1 cellular context compared by ENCODE assay signal in genomic region chr16:53058882-53059281, GRCh38.
TF ChIP-seq lines count a peak whose summit lies in the region.

No MANE protein-coding gene starts in this region.

TF ChIP-seq in HepG2, 621 proteins besides CTCF, POLR2A, EP300 and RAD21:
- TF ChIP-seq, protein P1, sequence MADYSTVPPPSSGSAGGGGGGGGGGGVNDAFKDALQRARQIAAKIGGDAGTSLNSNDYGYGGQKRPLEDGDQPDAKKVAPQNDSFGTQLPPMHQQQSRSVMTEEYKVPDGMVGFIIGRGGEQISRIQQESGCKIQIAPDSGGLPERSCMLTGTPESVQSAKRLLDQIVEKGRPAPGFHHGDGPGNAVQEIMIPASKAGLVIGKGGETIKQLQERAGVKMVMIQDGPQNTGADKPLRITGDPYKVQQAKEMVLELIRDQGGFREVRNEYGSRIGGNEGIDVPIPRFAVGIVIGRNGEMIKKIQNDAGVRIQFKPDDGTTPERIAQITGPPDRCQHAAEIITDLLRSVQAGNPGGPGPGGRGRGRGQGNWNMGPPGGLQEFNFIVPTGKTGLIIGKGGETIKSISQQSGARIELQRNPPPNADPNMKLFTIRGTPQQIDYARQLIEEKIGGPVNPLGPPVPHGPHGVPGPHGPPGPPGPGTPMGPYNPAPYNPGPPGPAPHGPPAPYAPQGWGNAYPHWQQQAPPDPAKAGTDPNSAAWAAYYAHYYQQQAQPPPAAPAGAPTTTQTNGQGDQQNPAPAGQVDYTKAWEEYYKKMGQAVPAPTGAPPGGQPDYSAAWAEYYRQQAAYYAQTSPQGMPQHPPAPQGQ (CRISPR knock-in tag; IDR thresholded peaks at IDR 0.05; ENCODE audit: borderline replicate concordance) = no peak
- TF ChIP-seq HNRNPLL (IDR thresholded peaks at IDR 0.05; ENCODE audit: low read depth, low read length, poor library complexity, severe bottlenecking) (no peak), MBNL3 (CRISPR knock-in tag; conservative IDR thresholded peaks at IDR 0.05) (no peak), MIER2 (CRISPR knock-in tag; IDR thresholded peaks at IDR 0.05) (no peak), ZNF562 (CRISPR knock-in tag; IDR thresholded peaks at IDR 0.05; ENCODE audit: borderline replicate concordance) (no peak), PHF8 (CRISPR knock-in tag; IDR thresholded peaks at IDR 0.05) (no peak), TSC22D2 (CRISPR knock-in tag; IDR thresholded peaks at IDR 0.05; ENCODE audit: borderline replicate concordance) (no peak), ZNF572 (CRISPR knock-in tag; IDR thresholded peaks at IDR 0.05) (no peak), POLR2AphosphoS5 (IDR thresholded peaks at IDR 0.05; ENCODE audit: low read depth, low read length) (no peak), TCF12 (IDR thresholded peaks at IDR 0.05) (no peak), TCF12 (CRISPR knock-in tag; IDR thresholded peaks at IDR 0.05) (no peak), ZNF563 (CRISPR knock-in tag; IDR thresholded peaks at IDR 0.05) (no peak), HOXD1 (CRISPR knock-in tag; IDR thresholded peaks at IDR 0.05) (no peak), MTA3 (CRISPR knock-in tag; IDR thresholded peaks at IDR 0.05) (no peak), ZSCAN30 (CRISPR knock-in tag; IDR thresholded peaks at IDR 0.05) (no peak), CREBL2 (CRISPR knock-in tag; IDR thresholded peaks at IDR 0.05; ENCODE audit: borderline replicate concordance) (no peak), ZNF678 (CRISPR knock-in tag; IDR thresholded peaks at IDR 0.05) (no peak)
- TF ChIP-seq, protein P2, sequence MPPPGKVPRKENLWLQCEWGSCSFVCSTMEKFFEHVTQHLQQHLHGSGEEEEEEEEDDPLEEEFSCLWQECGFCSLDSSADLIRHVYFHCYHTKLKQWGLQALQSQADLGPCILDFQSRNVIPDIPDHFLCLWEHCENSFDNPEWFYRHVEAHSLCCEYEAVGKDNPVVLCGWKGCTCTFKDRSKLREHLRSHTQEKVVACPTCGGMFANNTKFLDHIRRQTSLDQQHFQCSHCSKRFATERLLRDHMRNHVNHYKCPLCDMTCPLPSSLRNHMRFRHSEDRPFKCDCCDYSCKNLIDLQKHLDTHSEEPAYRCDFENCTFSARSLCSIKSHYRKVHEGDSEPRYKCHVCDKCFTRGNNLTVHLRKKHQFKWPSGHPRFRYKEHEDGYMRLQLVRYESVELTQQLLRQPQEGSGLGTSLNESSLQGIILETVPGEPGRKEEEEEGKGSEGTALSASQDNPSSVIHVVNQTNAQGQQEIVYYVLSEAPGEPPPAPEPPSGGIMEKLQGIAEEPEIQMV (CRISPR knock-in tag; IDR thresholded peaks at IDR 0.05; ENCODE audit: low read depth) = no peak
